Comparison of ENCODE assay signal across 37 cellular contexts in genomic region chr1:48057249-48057648, GRCh38.
DNase-seq lines count a peak whose midpoint lies in the region; ATAC-seq, FAIRE-seq and TF ChIP-seq lines count a peak whose summit lies in the region.
"Had no signal": no experiment of that assay in that cellular context is flagged by ENCODE, and none has a peak within 500 bp of the region (broad histone marks: within the 10 kb centered on the region; RNA-seq: fewer than 3 reads in every experiment).

No MANE protein-coding gene starts in this region.

- no peak overlapping the region for H3K4me2 ChIP-seq in mammary epithelial cell (ENCODE audit: insufficient read depth, low read depth, low read length)
- H3K4me2 ChIP-seq: A549; BLaER1; BLaER1 treated with 17β-estradiol and CSF1 and Interleukin-3, amounts not matched to agents 10 nM and 100 nM had no signal

- no peak overlapping the region for H2AFZ ChIP-seq in mammary epithelial cell (ENCODE audit: low read depth, low read length)

- no peaks in the 10 kb centered on the region for H4K20me1 ChIP-seq in mammary epithelial cell (ENCODE audit: insufficient read depth, low read length)
- H4K20me1 ChIP-seq: BLaER1; BLaER1 treated with 17β-estradiol and CSF1 and Interleukin-3, amounts not matched to agents 10 nM and 100 nM had no signal

- no peak for ATAC-seq in WTC11
- no peak for ATAC-seq in HG03469 (IDR thresholded peaks at IDR 0.05; ENCODE audit: unreplicated experiment)
- no peak for ATAC-seq in HG03520 (IDR thresholded peaks at IDR 0.05; ENCODE audit: unreplicated experiment)
- ATAC-seq: A549; CD8-positive, alpha-beta T cell had no signal

- FAIRE-seq in GM18507 (lab: Jason Lieb, UNC), result peak; percentile 5
- FAIRE-seq: A204.1, A549, D721Med had no signal

- peaks cover 22% of the 10 kb centered on the region for H3K4me1 ChIP-seq in mammary epithelial cell (ENCODE audit: insufficient read depth, low read length)
- peaks cover 9% of the 10 kb centered on the region for H3K4me1 ChIP-seq in HEK293 (ENCODE audit: control insufficient read depth, insufficient read depth, low read length)
- H3K4me1 ChIP-seq: A549, BE2C had no signal

- H3K36me3 Mint-ChIP-seq in MCF 10A (ENCODE audit: insufficient read depth, unreplicated experiment) (peaks cover 6% of the 10 kb centered on the region), WTC11 (no peaks in the 10 kb centered on the region)
- H3K36me3 Mint-ChIP-seq: CD14-positive monocyte; CD4-positive, alpha-beta memory T cell; CD4-positive, CD25-positive, alpha-beta regulatory T cell; CD8-positive, alpha-beta memory T cell; CD8-positive, alpha-beta T cell had no signal

- dilution Hi-C loops in mammary epithelial cell (cut with HindIII; ENCODE audit: low sequenced_read_pairs), result no loop called here

- CTCF ChIA-PET in MCF 10A (lab: Yijun Ruan, JAX) (interaction anchor here (1.0 to 6.7 kb wide), 5 partner anchors 10 to 58 kb away, joined by 3 to 141 read pairs (median 6); partner anchors contain the start of gene TRABD2B), mammary epithelial cell (lab: Charles Lee; ENCODE audit: low non-redundant PET) (no interaction called here), HEK293 (lab: Yijun Ruan, JAX) (interaction anchor here (0.6 to 8.1 kb wide), 6 partner anchors 9 to 206 kb away, joined by 3 to 151 read pairs (median 3); partner anchors contain the start of gene TRABD2B), WTC11 (lab: Charles Lee) (no interaction called here)

- no peak for DNase-seq in MCF 10A (ENCODE audit: unreplicated experiment)
- DNase-seq in mammary epithelial cell, result no peak
- DNase-seq in GM18507 (ENCODE audit: extremely low spot score, insufficient read length, low read depth), result no peak
- DNase-seq in WTC11 (ENCODE audit: low spot score), result no peak
- DNase-seq in effector CD8-positive, alpha-beta T cell (lab: John Stamatoyannopoulos, UW), result no peak
- DNase-seq: 8988T; ACHN; AML-193; BE2C; C1 segment of cervical spinal cord; Caco-2; Calu3; CD4-positive, alpha-beta memory T cell; CD4-positive, alpha-beta T cell; CD4-positive, CD25-positive, alpha-beta regulatory T cell; CD8-positive, alpha-beta memory T cell; CD8-positive, alpha-beta T cell; COR-L47; DMS 273 treated with DMSO at 0.1 percent for 48 hours; DMS153; DMS53; DMS79; DMS79 treated with DMSO at 0.1 percent for 48 hours; DND-41; EL had no signal

- BruUV-seq in MCF 10A (replicated peaks; lab: Mats Ljungman, UMichigan), result no TSS peak
- BruUV-seq in mammary epithelial cell (replicated peaks; lab: Mats Ljungman, UMichigan), result no TSS peak

- POLR2A ChIA-PET in MCF 10A (lab: Yijun Ruan, JAX), result interaction anchor here (0.6 to 0.8 kb wide), 2 partner anchors 19 to 411 kb away, joined by 3 read pairs; no protein-coding TSS in a partner anchor
- POLR2A ChIA-PET in HEK293 (lab: Yijun Ruan, JAX), result no interaction called here
- POLR2A ChIA-PET in WTC11 (lab: Charles Lee), result no interaction called here

- in situ Hi-C loops in mammary epithelial cell (cut with MboI; ENCODE audit: low sequenced_read_pairs in 2 of 2), result loop anchor here in 1 of 2 donors (25.0 kb wide), 1 partner anchor 320 kb away; no protein-coding TSS in a partner anchor

- H3K4me3 ChIP-seq in mammary epithelial cell (replicated peaks in 1 of 3; ENCODE audit: insufficient read depth in 1 of 3, low read depth in 2 of 3, low read length in 3 of 3), result no peak overlapping the region
- no peak overlapping the region for H3K4me3 ChIP-seq in HEK293 (ENCODE audit: low read depth, low read length)
- H3K4me3 ChIP-seq: A549; BLaER1; BLaER1 treated with 17β-estradiol and CSF1 and Interleukin-3, amounts not matched to agents 10 nM and 100 nM had no signal

- H3K36me3 ChIP-seq in mammary epithelial cell (ENCODE audit: insufficient read depth, low read length) (no peaks in the 10 kb centered on the region), HEK293 (ENCODE audit: control insufficient read depth in 2 of 2, insufficient read depth in 1 of 2, low read length in 2 of 2) (no peaks in the 10 kb centered on the region)
- H3K36me3 ChIP-seq: BE2C; BLaER1; BLaER1 treated with 17β-estradiol and CSF1 and Interleukin-3, amounts not matched to agents 10 nM and 100 nM had no signal

- no peaks in the 10 kb centered on the region for H3K9me3 ChIP-seq in mammary epithelial cell (replicated peaks; ENCODE audit: insufficient read depth, low read length)
- H3K9me3 ChIP-seq in HEK293 (ENCODE audit: control insufficient read depth, insufficient read depth, low read depth, low read length), result no peaks in the 10 kb centered on the region
- H3K9me3 ChIP-seq: A549; BE2C; BLaER1; BLaER1 treated with 17β-estradiol and CSF1 and Interleukin-3, amounts not matched to agents 10 nM and 100 nM; Caco-2 had no signal

- H3K27me3 Mint-ChIP-seq in MCF 10A (ENCODE audit: insufficient read depth, unreplicated experiment), result no peaks in the 10 kb centered on the region
- H3K27me3 Mint-ChIP-seq in WTC11 (ENCODE audit: low read depth), result peaks cover 59% of the 10 kb centered on the region

- no peak overlapping the region for H3K27ac ChIP-seq in mammary epithelial cell (ENCODE audit: insufficient read depth, low read depth, low read length)
- no peak overlapping the region for H3K27ac ChIP-seq in HEK293 (ENCODE audit: extremely low read depth, low read depth, low read length)
- H3K27ac ChIP-seq: 22Rv1; A549; BLaER1; BLaER1 treated with 17β-estradiol and CSF1 and Interleukin-3, amounts not matched to agents 10 nM and 100 nM; C4-2B had no signal

- WGBS in mammary epithelial cell (ENCODE audit: low coverage, missing lambda C conversion rate), result 100% methylated on average over 1 of the region's 2 CpGs

- no peaks in the 10 kb centered on the region for H3K27me3 ChIP-seq in mammary epithelial cell (ENCODE audit: insufficient read depth, low read length)
- H3K27me3 ChIP-seq: BE2C; BLaER1; BLaER1 treated with 17β-estradiol and CSF1 and Interleukin-3, amounts not matched to agents 10 nM and 100 nM had no signal

- no peaks in the 10 kb centered on the region for H3K79me2 ChIP-seq in mammary epithelial cell (ENCODE audit: insufficient read depth, low read length)

- TF ChIP-seq CTCF in MCF 10A (IDR thresholded peaks at IDR 0.05; ENCODE audit: unreplicated experiment), result no peak
- no peak for TF ChIP-seq CTCF in mammary epithelial cell (conservative IDR thresholded peaks at IDR 0.05 in 1 of 2, IDR thresholded peaks at IDR 0.05 in 1 of 2; ENCODE audit: extremely low read depth in 1 of 2, insufficient read depth in 1 of 2, low read depth in 1 of 2, low read length in 2 of 2)
- TF ChIP-seq CTCF in HEK293 (tag by site-specific recombination; IDR thresholded peaks at IDR 0.05), result no peak
- no peak for TF ChIP-seq CTCF in WTC11 (IDR thresholded peaks at IDR 0.05)

- no peak overlapping the region for H3K9ac ChIP-seq in mammary epithelial cell (ENCODE audit: insufficient read depth, low read length)
- H3K9ac ChIP-seq: BLaER1; BLaER1 treated with 17β-estradiol and CSF1 and Interleukin-3, amounts not matched to agents 10 nM and 100 nM had no signal

- peak overlapping the region; percentile 41 for H3K27ac Mint-ChIP-seq in MCF 10A (ENCODE audit: low read depth, unreplicated experiment)
- no peak overlapping the region for H3K27ac Mint-ChIP-seq in WTC11
- H3K27ac Mint-ChIP-seq: B cell; CD14-positive monocyte; CD4-positive, alpha-beta memory T cell; CD4-positive, alpha-beta T cell; CD8-positive, alpha-beta memory T cell; CD8-positive, alpha-beta T cell had no signal

- no peak overlapping the region for H3K4me3 Mint-ChIP-seq in MCF 10A (ENCODE audit: unreplicated experiment)
- no peak overlapping the region for H3K4me3 Mint-ChIP-seq in WTC11
- H3K4me3 Mint-ChIP-seq: B cell; CD14-positive monocyte; CD4-positive, alpha-beta memory T cell; CD4-positive, alpha-beta T cell; CD4-positive, CD25-positive, alpha-beta regulatory T cell; CD8-positive, alpha-beta memory T cell; CD8-positive, alpha-beta T cell had no signal

- intact Hi-C loops in MCF 10A (cut with micrococcal nuclease) (no loop called here), mammary epithelial cell (cut with micrococcal nuclease) (no loop called here)

- H3K4me1 Mint-ChIP-seq in MCF 10A (ENCODE audit: insufficient read depth, unreplicated experiment), result peaks cover 16% of the 10 kb centered on the region
- H3K4me1 Mint-ChIP-seq in WTC11, result peaks cover 26% of the 10 kb centered on the region
- H3K4me1 Mint-ChIP-seq: B cell; CD4-positive, alpha-beta memory T cell; CD4-positive, CD25-positive, alpha-beta regulatory T cell; CD8-positive, alpha-beta memory T cell had no signal

- H3K9me3 Mint-ChIP-seq in MCF 10A (ENCODE audit: unreplicated experiment), result no peaks in the 10 kb centered on the region
- H3K9me3 Mint-ChIP-seq in WTC11, result no peaks in the 10 kb centered on the region
- H3K9me3 Mint-ChIP-seq: CD14-positive monocyte; CD4-positive, alpha-beta memory T cell; CD4-positive, alpha-beta T cell; CD4-positive, CD25-positive, alpha-beta regulatory T cell; CD8-positive, alpha-beta memory T cell; CD8-positive, alpha-beta T cell had no signal

TF ChIP-seq in HEK293, 187 proteins besides CTCF, POLR2A, EP300 and RAD21 (continues in another document):
- TF ChIP-seq ZNF121 (tag by site-specific recombination; IDR thresholded peaks at IDR 0.05), result peak; percentile 85

TF ChIP-seq in WTC11, 78 proteins besides CTCF, POLR2A, EP300 and RAD21:
- TF ChIP-seq E2F5 (CRISPR knock-in tag; IDR thresholded peaks at IDR 0.05) (no peak), ZNF121 (CRISPR knock-in tag; IDR thresholded peaks at IDR 0.05) (peak; percentile 59; the same call in 1 of the 2 replicates)

Comparison
In these comparisons a context has a peak if more than half of its experiments do, and no peak if none do; other contexts are left out.
1. CTCF ChIA-PET loops: an anchor here in MCF 10A (1.0 to 6.7 kb wide) and HEK293 (0.6 to 8.1 kb wide); none called in mammary epithelial cell and WTC11.